In genomic region chr7:99545308-99545707, GRCh38 we compare ENCODE assay signal across 2 cellular contexts. TPM values are rescaled to one million over a fixed set of nuclear protein-coding genes. Genes with fewer than 3 reads are reported as not detected.
"Had no signal": no experiment of that assay in that cellular context is flagged by ENCODE, and none has a peak within 500 bp of the region (broad histone marks: within the 10 kb centered on the region; RNA-seq: fewer than 3 reads in every experiment).

No MANE protein-coding gene starts in this region.

RNA-seq across cellular contexts. Expression of gene TMEM225B, which starts 52.8 kb away (rescaled TPM):
- total RNA-seq: Right ventricle myocardium inferior, SK-MEL-5 had no signal
